Comparison of ENCODE assay signal across 8 cellular contexts in the genomic region with DNA sequence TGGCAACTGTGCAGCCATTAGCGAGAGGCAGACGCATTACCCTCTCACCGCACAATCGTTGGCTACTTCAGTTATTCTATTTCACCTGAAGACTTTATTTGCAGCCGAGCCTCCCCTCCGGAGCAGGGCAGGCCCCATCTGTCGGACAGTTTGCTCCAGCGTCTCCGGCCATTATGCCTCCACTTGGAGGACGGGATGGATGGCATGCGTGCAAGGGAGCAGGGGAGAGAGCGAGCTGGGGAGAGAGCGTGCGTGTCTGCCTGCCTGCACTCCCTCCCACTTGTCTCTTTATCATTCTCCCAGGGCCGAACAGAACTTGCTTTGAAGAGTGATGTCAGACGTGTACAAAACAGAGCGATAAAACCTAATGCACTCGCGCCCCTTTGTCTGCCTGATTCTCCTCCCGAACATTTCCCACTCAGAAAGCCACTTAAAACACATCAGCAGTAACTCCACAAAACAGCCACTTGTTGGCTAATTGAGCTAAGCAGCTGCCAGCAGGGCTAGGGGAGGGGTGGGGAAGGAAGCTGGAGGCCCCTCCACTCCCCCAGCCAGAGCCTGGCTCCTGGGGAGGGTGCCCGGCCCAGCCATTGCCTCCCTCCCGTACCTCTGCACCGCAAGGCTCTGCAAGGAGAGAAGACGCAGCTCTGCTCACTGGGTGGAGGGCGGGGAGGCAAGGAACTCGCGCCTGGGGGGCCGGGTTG. TPM values are rescaled to one million over a fixed set of nuclear protein-coding genes. Genes with fewer than 3 reads are reported as not detected.
DNase-seq lines count a peak whose midpoint lies in the region; ATAC-seq and TF ChIP-seq lines count a peak whose summit lies in the region.

No MANE protein-coding gene starts in this region.

- H3K36me3 ChIP-seq in BJ (ENCODE audit: control insufficient read depth, insufficient read depth, low read length) (no peaks in the 10 kb centered on the region), right lobe of liver (no peaks in the 10 kb centered on the region)

- ATAC-seq in right lobe of liver (peak; percentile 45 to 48 (median 46)), GM18868 (IDR thresholded peaks at IDR 0.05; ENCODE audit: unreplicated experiment) (no peak)
- no peak for ATAC-seq in activated CD4-positive, alpha-beta T cell treated with anti-CD3 and anti-CD28 coated beads for 36 hours

- no peak overlapping the region for H3K27ac Mint-ChIP-seq in activated CD4-positive, alpha-beta T cell treated with anti-CD3 and anti-CD28 coated beads for 36 hours

- TF ChIP-seq POLR2A in right lobe of liver (IDR thresholded peaks at IDR 0.05): no peak

- POLR2A ChIA-PET in BJ (lab: Charles Lee): no interaction called here
- POLR2A ChIA-PET in activated CD4-positive, alpha-beta T cell treated with anti-CD3 and anti-CD28 coated beads for 36 hours (lab: Charles Lee): no interaction called here

- no peak overlapping the region for H3K4me3 Mint-ChIP-seq in activated CD4-positive, alpha-beta T cell treated with anti-CD3 and anti-CD28 coated beads for 36 hours

- H3K4me3 ChIP-seq in BJ (ENCODE audit: low read depth, low read length) (no peak overlapping the region), cardiac fibroblast (replicated peaks in 1 of 2; ENCODE audit: low read depth in 2 of 2, low read length in 2 of 2) (peak overlapping the region; percentile 3 to 24), right lobe of liver (no peak overlapping the region)

- TF ChIP-seq CTCF in BJ (IDR thresholded peaks at IDR 0.05; ENCODE audit: insufficient read depth, low read depth, low read length) (no peak), cardiac fibroblast (IDR thresholded peaks at IDR 0.05; ENCODE audit: low read depth, low read length) (no peak), right lobe of liver (IDR thresholded peaks at IDR 0.05) (no peak)

- DNase-seq in BJ (ENCODE audit: low read depth) (peak; percentile 9), NCI-H187 (lab: John Stamatoyannopoulos, UW) (peak; percentile 67 to 81), cardiac fibroblast (ENCODE audit: low read depth in 2 of 2) (peak; percentile 37 to 60), right lobe of liver (no peak), cerebellar nuclear complex (lab: John Stamatoyannopoulos, UW) (no peak), GM19240 (ENCODE audit: insufficient read length, low spot score) (no peak)
- no peak for DNase-seq in activated CD4-positive, alpha-beta T cell treated with anti-CD3 and anti-CD28 coated beads for 36 hours

- H3K27me3 ChIP-seq in BJ (ENCODE audit: control insufficient read depth, insufficient read depth, low read length) (peaks cover 4% of the 10 kb centered on the region), right lobe of liver (no peaks in the 10 kb centered on the region)

- H3K9me3 ChIP-seq in right lobe of liver: no peaks in the 10 kb centered on the region

- H3K4me1 ChIP-seq in right lobe of liver: peaks cover 0 to 6% (median 1%) of the 10 kb centered on the region in 4 donors

- intact Hi-C loops in right lobe of liver (cut with DNase I): no loop called here
- intact Hi-C loops in activated CD4-positive, alpha-beta T cell treated with anti-CD3 and anti-CD28 coated beads for 36 hours (cut with DNase I, micrococcal nuclease): no loop called here

- H3K27ac ChIP-seq in right lobe of liver: no peak overlapping the region

- CTCF ChIA-PET in BJ (lab: Yijun Ruan, JAX): interaction anchor here (1.0 to 1.5 kb wide), 2 partner anchors 12 to 263 kb away, joined by 3 read pairs; no protein-coding TSS in a partner anchor
- CTCF ChIA-PET in activated CD4-positive, alpha-beta T cell treated with anti-CD3 and anti-CD28 coated beads for 36 hours (lab: Charles Lee): interaction anchor here (0.6 to 0.9 kb wide), 2 partner anchors 22 to 37 kb away, joined by 3 read pairs; no protein-coding TSS in a partner anchor

- H3K36me3 Mint-ChIP-seq in activated CD4-positive, alpha-beta T cell treated with anti-CD3 and anti-CD28 coated beads for 36 hours (ENCODE audit: low read depth): no peaks in the 10 kb centered on the region

- peaks cover 49% of the 10 kb centered on the region for H3K27me3 Mint-ChIP-seq in activated CD4-positive, alpha-beta T cell treated with anti-CD3 and anti-CD28 coated beads for 36 hours

- peaks cover 10% of the 10 kb centered on the region for H3K4me1 Mint-ChIP-seq in activated CD4-positive, alpha-beta T cell treated with anti-CD3 and anti-CD28 coated beads for 36 hours

- WGBS in right lobe of liver (ENCODE audit: insufficient coverage, low coverage, low lambda C conversion rate, missing lambda C conversion rate): 32% methylated on average over 21 of the region's 28 CpGs

- no peaks in the 10 kb centered on the region for H3K9me3 Mint-ChIP-seq in activated CD4-positive, alpha-beta T cell treated with anti-CD3 and anti-CD28 coated beads for 36 hours (ENCODE audit: low read depth)

RNA-seq across cellular contexts. Expression of a gene that starts 43.4 kb away (rescaled TPM):
- polyA plus RNA-seq in BJ (2011; rRNA removed): 28.7 and 38.8 TPM in 2 replicates
- polyA minus RNA-seq in BJ (2011; rRNA and poly(A)+ RNA removed): 44.6 and 84.4 TPM in 2 replicates
- 10 to 100 TPM; 21.3 to 35.7 (median 25.2) TPM for total RNA-seq in right lobe of liver
- total RNA-seq in activated CD4-positive, alpha-beta T cell treated with anti-CD3 and anti-CD28 coated beads for 36 hours: 10 to 100 TPM; 36.4 to 38.5 TPM

Comparison
In these comparisons a context has a peak if more than half of its experiments do, and no peak if none do; other contexts are left out.
1. DNase-seq: peak in BJ (single experiment), NCI-H187 (2 of 2) and cardiac fibroblast (2 of 2); none in right lobe of liver (0 of 3), activated CD4-positive, alpha-beta T cell treated with anti-CD3 and anti-CD28 coated beads for 36 hours (single experiment), cerebellar nuclear complex (0 of 2) and GM19240 (single experiment).
2. H3K4me3 ChIP-seq: peak in cardiac fibroblast (2 of 2); none in BJ (single experiment) and right lobe of liver (0 of 3).
3. ATAC-seq: peak in right lobe of liver (4 of 4); none in GM18868 (single experiment) and activated CD4-positive, alpha-beta T cell treated with anti-CD3 and anti-CD28 coated beads for 36 hours (single experiment).